In genomic region chr4:153447175-153447887, GRCh38 we compare ENCODE assay signal across 14 cellular contexts. TPM values are rescaled to one million over a fixed set of nuclear protein-coding genes. Genes with fewer than 3 reads are reported as not detected.
A peak's percentile ranks its signal among the peaks of the same experiment; 100 is the strongest.
DNase-seq lines count a peak whose midpoint lies in the region; ATAC-seq and TF ChIP-seq lines count a peak whose summit lies in the region.
"Had no signal": no experiment of that assay in that cellular context is flagged by ENCODE, and none has a peak within 500 bp of the region (broad histone marks: within the 10 kb centered on the region; RNA-seq: fewer than 3 reads in every experiment).

No MANE protein-coding gene starts in this region.

- H3K9me3 ChIP-seq in IMR-90 (ENCODE audit: control insufficient read depth, insufficient read depth, low read length) = no peaks in the 10 kb centered on the region

- no peak overlapping the region for H2AK5ac ChIP-seq in IMR-90 (ENCODE audit: low read depth, low read length)

- H4K5ac ChIP-seq in IMR-90 (ENCODE audit: low read depth, low read length) = 0 out of 2 replicates have a peak overlapping the region, but pooled peaks have one; percentile 20

- no peak overlapping the region for H3K27ac ChIP-seq in ACC112 (ENCODE audit: low read depth, low read length)
- no peak overlapping the region for H3K27ac ChIP-seq in IMR-90 (ENCODE audit: insufficient read depth, low read length)
- peak overlapping the region; percentile 54 to 71 for H3K27ac ChIP-seq in coronary artery

- H2AFZ ChIP-seq in ACC112 (ENCODE audit: low read length, unreplicated experiment) = no peak overlapping the region
- H2AFZ ChIP-seq in IMR-90 (replicated peaks; ENCODE audit: low read length, poor library complexity) = no peak overlapping the region

- H2AK9ac ChIP-seq in IMR-90 (replicated peaks; ENCODE audit: low read depth, low read length, poor library complexity) = no peak overlapping the region

- no peaks in the 10 kb centered on the region for H3K79me2 ChIP-seq in ACC112 (ENCODE audit: control insufficient read depth, insufficient read depth, low read length, unreplicated experiment)

- peak; percentile 88 for ATAC-seq in IMR-90 (ENCODE audit: low read depth)
- no peak for ATAC-seq in GM19023 (IDR thresholded peaks at IDR 0.05; ENCODE audit: unreplicated experiment)
- ATAC-seq in HG03520 (IDR thresholded peaks at IDR 0.05; ENCODE audit: unreplicated experiment) = no peak
- no peak for ATAC-seq in GM18498 (IDR thresholded peaks at IDR 0.05; ENCODE audit: unreplicated experiment)
- ATAC-seq: WTC11 had no signal

- peak overlapping the region; percentile 40; the same call in 1 of the 2 replicates for H3K18ac ChIP-seq in IMR-90 (ENCODE audit: low read depth, low read length)

- H2BK5ac ChIP-seq in IMR-90 (ENCODE audit: low read depth, low read length, poor library complexity, severe bottlenecking) = peak overlapping the region; percentile 68

- CTCF ChIA-PET in IMR-90 (lab: Yijun Ruan, JAX) = interaction anchor here (1.0 to 1.4 kb wide), 3 partner anchors 18 to 127 kb away, joined by 3 to 5 read pairs (median 5); no protein-coding TSS in a partner anchor

- no peak for TF ChIP-seq POLR2A in IMR-90 (IDR thresholded peaks at IDR 0.05; ENCODE audit: low read depth, low read length)

- no peak overlapping the region for H3K9ac ChIP-seq in IMR-90 (ENCODE audit: low read depth, low read length)

- no peaks in the 10 kb centered on the region for H3K27me3 ChIP-seq in ACC112 (ENCODE audit: insufficient read depth, low read length)
- no peaks in the 10 kb centered on the region for H3K27me3 ChIP-seq in IMR-90 (ENCODE audit: control insufficient read depth, insufficient read depth, low read length)

- in situ Hi-C loops in IMR-90 (cut with MboI; ENCODE audit: low sequenced_read_pairs) = no loop called here

- no peak overlapping the region for H4K8ac ChIP-seq in IMR-90 (ENCODE audit: low read depth in 2 of 2, low read length in 2 of 2)

- H3K4me3 ChIP-seq in ACC112 (ENCODE audit: low read depth, low read length) (0 out of 2 replicates have a peak overlapping the region, but pooled peaks have one; percentile 36), IMR-90 (ENCODE audit: insufficient read depth, low read depth, low read length) (no peak overlapping the region), coronary artery (peak overlapping the region; percentile 34)
- H3K4me3 ChIP-seq: skin epidermis had no signal

- no peak overlapping the region for H3K14ac ChIP-seq in IMR-90 (replicated peaks; ENCODE audit: low read depth, low read length)

- peaks cover 2% of the 10 kb centered on the region; the same call in 1 of the 2 replicates for H3K9me1 ChIP-seq in IMR-90 (ENCODE audit: insufficient read depth, low read length)

- BruUV-seq in IMR-90 (replicated peaks; lab: Mats Ljungman, UMichigan) = no TSS peak

- TF ChIP-seq RAD21 in IMR-90 (IDR thresholded peaks at IDR 0.05; ENCODE audit: low read length) = no peak

- intact Hi-C loops in IMR-90 (cut with micrococcal nuclease) = loop anchor here (2.0 to 5.0 kb wide), 2 partner anchors 17 to 100 kb away; no protein-coding TSS in a partner anchor

- peak overlapping the region; percentile 43 for H3K4me3 Mint-ChIP-seq in nephron progenitor cell
- H3K4me3 Mint-ChIP-seq: WTC11 had no signal

- H2BK15ac ChIP-seq in IMR-90 (ENCODE audit: low read depth, low read length) = 0 out of 3 replicates have a peak overlapping the region, but pooled peaks have one; percentile 30

- no peak overlapping the region for H4K91ac ChIP-seq in IMR-90 (ENCODE audit: insufficient read depth, low read depth, low read length)

- H3K56ac ChIP-seq in IMR-90 (ENCODE audit: extremely low read depth, insufficient read depth, low read length) = no peak overlapping the region

- H3K4me1 ChIP-seq in ACC112 (ENCODE audit: control insufficient read depth, insufficient read depth, low read length, unreplicated experiment) = peaks cover 23% of the 10 kb centered on the region
- peaks cover 5% of the 10 kb centered on the region for H3K4me1 ChIP-seq in IMR-90 (ENCODE audit: control insufficient read depth, insufficient read depth, low read length)

- no peaks in the 10 kb centered on the region for H3K79me1 ChIP-seq in IMR-90 (ENCODE audit: low read depth in 1 of 2, low read length in 2 of 2)

- dilution Hi-C loops in IMR-90 (cut with HindIII; ENCODE audit: low sequenced_read_pairs, unreplicated experiment) = no loop called here

- TF ChIP-seq CTCF in IMR-90 (conservative IDR thresholded peaks at IDR 0.05; ENCODE audit: low read depth, low read length) = no peak
- no peak for TF ChIP-seq CTCF in coronary artery (IDR thresholded peaks at IDR 0.05)
- TF ChIP-seq CTCF in nephron progenitor cell (IDR thresholded peaks at IDR 0.05) = no peak

- H4K20me1 ChIP-seq in IMR-90 (ENCODE audit: insufficient read depth, low read length) = no peaks in the 10 kb centered on the region

- DNase-seq in IMR-90 = peak; percentile 83
- DNase-seq in coronary artery (ENCODE audit: low spot score) = no peak
- no peak for DNase-seq in nephron progenitor cell
- no peak for DNase-seq in activated CD4-positive, alpha-beta T cell treated with anti-CD3 and anti-CD28 coated beads for 1 hour
- DNase-seq: activated T-cell treated with anti-CD3 and anti-CD28 coated beads, Interleukin-2, amount 50 U/mL, for 48 hours; NCI-H524; SHP77 had no signal

- H2BK120ac ChIP-seq in IMR-90 (ENCODE audit: low read depth, low read length) = no peak overlapping the region

- H3K4me2 ChIP-seq in IMR-90 (ENCODE audit: low read depth, low read length) = peak overlapping the region; percentile 95

- H3K36me3 ChIP-seq in ACC112 (ENCODE audit: insufficient read depth, low read length) (no peaks in the 10 kb centered on the region), IMR-90 (ENCODE audit: control insufficient read depth, insufficient read depth, low read length) (no peaks in the 10 kb centered on the region)

- POLR2A ChIA-PET in IMR-90 (lab: Charles Lee; ENCODE audit: unreplicated experiment) = interaction anchor here (0.6 kb wide), 1 partner anchor 25 kb away, joined by 3 read pairs; no protein-coding TSS in a partner anchor

- H3K4me1 Mint-ChIP-seq in nephron progenitor cell = peaks cover 38% of the 10 kb centered on the region

- no CpG with 5 or more reads among the region's 5 CpGs for WGBS in IMR-90 (ENCODE audit: extremely low coverage in 2 of 2, insufficient read length in 1 of 2), 2 experiments

- H3K27ac Mint-ChIP-seq in nephron progenitor cell = peak overlapping the region; percentile 90
- H3K27ac Mint-ChIP-seq: WTC11 had no signal

- H3K9me3 Mint-ChIP-seq in nephron progenitor cell = no peaks in the 10 kb centered on the region
- H3K9me3 Mint-ChIP-seq: WTC11 had no signal

- H3K4ac ChIP-seq in IMR-90 (ENCODE audit: low read depth, low read length) = 0 out of 2 replicates have a peak overlapping the region, but pooled peaks have one; percentile 10

- H3K27me3 Mint-ChIP-seq in nephron progenitor cell (ENCODE audit: low read depth, poor library complexity) = peaks cover 4% of the 10 kb centered on the region

- H3K36me3 Mint-ChIP-seq in nephron progenitor cell (ENCODE audit: low read depth) = no peaks in the 10 kb centered on the region
- H3K36me3 Mint-ChIP-seq: brain, WTC11 had no signal

- no peak overlapping the region for H3K23ac ChIP-seq in IMR-90 (ENCODE audit: low read depth, low read length)

- H2BK20ac ChIP-seq in IMR-90 (ENCODE audit: low read depth, low read length) = no peak overlapping the region

TF ChIP-seq in IMR-90, 13 proteins besides CTCF, POLR2A, EP300 and RAD21:
- TF ChIP-seq MAZ (IDR thresholded peaks at IDR 0.05; ENCODE audit: borderline replicate concordance, low read depth, low read length) (no peak), CEBPB (IDR thresholded peaks at IDR 0.05; ENCODE audit: low read depth, low read length) (peak; percentile 87), FOS (IDR thresholded peaks at IDR 0.05; ENCODE audit: low read depth, low read length) (0 out of 2 replicates have a peak, but pooled peaks have one; percentile 19)

RNA-seq across cellular contexts. Expression of gene TMEM131L, which starts 18.8 kb away (rescaled TPM):
- total RNA-seq in IMR-90 (2012; rRNA removed) = 16.1 and 23.8 TPM in 2 replicates
- polyA plus RNA-seq in IMR-90 (2012; rRNA removed) = 8.2 and 8.4 TPM in 2 replicates
- polyA plus RNA-seq in IMR-90 (2012; cell fraction: cytosol; rRNA removed) = 3.9 and 4.9 TPM in 2 replicates
- 10.1 and 26.3 TPM in 2 replicates for polyA plus RNA-seq in IMR-90 (2012; cell fraction: nucleus; rRNA removed; ENCODE audit: low replicate concordance)

Comparison
In these comparisons a context has a peak if more than half of its experiments do, and no peak if none do; other contexts are left out.
1. H3K27ac ChIP-seq: peak in coronary artery (2 of 2); none in ACC112 (single experiment) and IMR-90 (single experiment).